Comparison of ENCODE assay signal across 9 cellular contexts in genomic region chr10:88065384-88066049, GRCh38.
DNase-seq lines count a peak whose midpoint lies in the region; ATAC-seq and TF ChIP-seq lines count a peak whose summit lies in the region.
"Had no signal": no experiment of that assay in that cellular context is flagged by ENCODE, and none has a peak within 500 bp of the region (broad histone marks: within the 10 kb centered on the region; RNA-seq: fewer than 3 reads in every experiment).

No MANE protein-coding gene starts in this region.

- peaks cover 95% of the 10 kb centered on the region for H3K4me1 Mint-ChIP-seq in activated B cell treated with CpG ODN at 0.5 μM for 24 hours

- peaks cover 2% of the 10 kb centered on the region for H3K9me3 ChIP-seq in trophoblast cell (ENCODE audit: insufficient read depth, low read depth, low read length)

- H3K4ac ChIP-seq in trophoblast cell (ENCODE audit: low read depth, low read length), result no peak overlapping the region

- peaks cover 32% of the 10 kb centered on the region for H3K79me1 ChIP-seq in trophoblast cell (ENCODE audit: low read length)

- no CpG with 5 or more reads among the region's 5 CpGs for WGBS in trophoblast cell (ENCODE audit: extremely low coverage, insufficient coverage, insufficient read length)

- H3K4me3 Mint-ChIP-seq in activated B cell treated with CpG ODN at 0.5 μM for 24 hours, result no peak overlapping the region

- peak overlapping the region; percentile 25 for H3K18ac ChIP-seq in trophoblast cell (ENCODE audit: low read length)

- ATAC-seq in GM18502 (IDR thresholded peaks at IDR 0.05; ENCODE audit: poor library complexity, unreplicated experiment) (peak; percentile 35), HG02588 (IDR thresholded peaks at IDR 0.05; ENCODE audit: unreplicated experiment) (peak; percentile 26), activated B cell treated with CpG ODN at 0.5 μM for 24 hours (ENCODE audit: low read depth) (no peak), HG03135 (IDR thresholded peaks at IDR 0.05; ENCODE audit: unreplicated experiment) (no peak), esophagus mucosa (no peak)

- H3K36me3 ChIP-seq in trophoblast cell (ENCODE audit: control insufficient read depth in 1 of 2, insufficient read depth in 2 of 2, low read length in 2 of 2), result no peaks in the 10 kb centered on the region

- no peak overlapping the region for H3K9ac ChIP-seq in trophoblast cell (ENCODE audit: low read length)

- no peak overlapping the region for H3K4me2 ChIP-seq in trophoblast cell (ENCODE audit: low read length)

- CTCF ChIA-PET in activated B cell treated with CpG ODN at 0.5 μM for 24 hours (lab: Charles Lee), result interaction anchor here (1.1 to 2.6 kb wide), 5 partner anchors 26 to 51 kb away, joined by 3 to 13 read pairs (median 4); no protein-coding TSS in a partner anchor

- intact Hi-C loops in activated B cell treated with CpG ODN at 0.5 μM for 24 hours (cut with micrococcal nuclease), result loop anchor here (2.0 to 5.0 kb wide), 3 partner anchors 38 to 323 kb away; no protein-coding TSS in a partner anchor

- H3K4me3 ChIP-seq in trophoblast cell (ENCODE audit: low read depth, low read length), result no peak overlapping the region

- peak overlapping the region; percentile 7 for H4K91ac ChIP-seq in trophoblast cell (ENCODE audit: low read depth, low read length)

- DNase-seq in activated B cell treated with CpG ODN at 0.5 μM for 24 hours, result no peak
- peak in 1 of 2 donors; percentile 40 for DNase-seq in trophoblast cell
- no peak for DNase-seq in NCI-H146 (lab: John Stamatoyannopoulos, UW)
- DNase-seq in GM19238 (ENCODE audit: insufficient read length, low spot score), result no peak
- DNase-seq: mammary epithelial cell had no signal

- H2BK120ac ChIP-seq in trophoblast cell (ENCODE audit: insufficient read depth, low read length, poor library complexity), result peak overlapping the region; percentile 56

- no peak for TF ChIP-seq CTCF in activated B cell treated with CpG ODN at 0.5 μM for 24 hours (IDR thresholded peaks at IDR 0.05)

- peaks cover 11 to 22% of the 10 kb centered on the region in 2 experiments for H3K4me1 ChIP-seq in trophoblast cell (ENCODE audit: control insufficient read depth in 1 of 2, insufficient read depth in 2 of 2, low read length in 2 of 2)

- no peaks in the 10 kb centered on the region for H3K36me3 Mint-ChIP-seq in activated B cell treated with CpG ODN at 0.5 μM for 24 hours (ENCODE audit: low read depth)

- H2BK12ac ChIP-seq in trophoblast cell (ENCODE audit: low read length), result peak overlapping the region; percentile 94

- H3K27me3 ChIP-seq in trophoblast cell (ENCODE audit: insufficient read depth, low read length), result no peaks in the 10 kb centered on the region

- H3K79me2 ChIP-seq in trophoblast cell (ENCODE audit: control insufficient read depth, insufficient read depth, low read length, poor library complexity), result no peaks in the 10 kb centered on the region

- no peak overlapping the region for H4K12ac ChIP-seq in trophoblast cell (ENCODE audit: low read depth, low read length)

- peak overlapping the region; percentile 17 for H4K8ac ChIP-seq in trophoblast cell (ENCODE audit: low read depth, low read length)

- H2AK5ac ChIP-seq in trophoblast cell (ENCODE audit: low read length), result peak overlapping the region; percentile 75

- H3K9me3 Mint-ChIP-seq in activated B cell treated with CpG ODN at 0.5 μM for 24 hours, result peaks cover 1% of the 10 kb centered on the region

- H3K27ac Mint-ChIP-seq in activated B cell treated with CpG ODN at 0.5 μM for 24 hours, result peak overlapping the region; percentile 42

- peak overlapping the region; percentile 46 for H3K14ac ChIP-seq in trophoblast cell (ENCODE audit: low read length)

- H3K27me3 Mint-ChIP-seq in activated B cell treated with CpG ODN at 0.5 μM for 24 hours, result no peaks in the 10 kb centered on the region

- POLR2A ChIA-PET in activated B cell treated with CpG ODN at 0.5 μM for 24 hours (lab: Charles Lee), result interaction anchor here (1.0 to 6.8 kb wide), 8 partner anchors 10 to 322 kb away, joined by 3 to 88 read pairs (median 8); partner anchors contain the start of genes KLLN and PTEN

- no peak overlapping the region for H3K27ac ChIP-seq in trophoblast cell (ENCODE audit: low read depth, low read length)

- no peak overlapping the region for H3K23ac ChIP-seq in trophoblast cell (ENCODE audit: low read length)

- H2AFZ ChIP-seq in trophoblast cell (ENCODE audit: insufficient read depth, low read length, poor library complexity), result no peak overlapping the region

- peak overlapping the region; percentile 44 for H2BK5ac ChIP-seq in trophoblast cell (ENCODE audit: low read depth, low read length, poor library complexity)

Comparison
In these comparisons a context has a peak if more than half of its experiments do, and no peak if none do; other contexts are left out.
1. ATAC-seq: peak in GM18502 (single experiment) and HG02588 (single experiment); none in activated B cell treated with CpG ODN at 0.5 μM for 24 hours (single experiment), HG03135 (single experiment) and esophagus mucosa (single experiment).